22 cellular contexts compared by ENCODE assay signal in the genomic region with DNA sequence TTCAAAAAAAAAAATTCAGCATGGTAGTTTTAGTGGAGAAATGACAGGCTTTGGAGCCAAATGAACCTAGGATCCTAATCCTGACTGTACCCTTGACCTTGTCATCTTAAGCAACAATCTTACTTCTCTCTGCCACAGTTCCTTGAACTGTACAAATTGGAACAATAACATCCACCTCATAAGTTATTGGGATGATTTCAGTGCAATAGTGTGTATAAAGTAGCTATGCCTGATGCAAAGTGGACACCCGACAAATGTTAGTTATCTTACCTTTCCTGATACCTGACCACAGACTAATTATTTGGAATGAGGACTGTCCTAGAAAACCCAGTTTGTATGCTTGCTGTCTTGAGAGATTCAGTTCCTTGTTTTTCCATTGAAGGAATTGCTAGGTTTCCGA. TPM values are rescaled to one million over a fixed set of nuclear protein-coding genes. Genes with fewer than 3 reads are reported as not detected.
A peak's percentile ranks its signal among the peaks of the same experiment; 100 is the strongest.
DNase-seq lines count a peak whose midpoint lies in the region; ATAC-seq, FAIRE-seq and TF ChIP-seq lines count a peak whose summit lies in the region.
"Had no signal": no experiment of that assay in that cellular context is flagged by ENCODE, and none has a peak within 500 bp of the region (broad histone marks: within the 10 kb centered on the region; RNA-seq: fewer than 3 reads in every experiment).

No MANE protein-coding gene starts in this region.

- WGBS in HepG2 (ENCODE audit: low lambda C conversion rate) = 93% methylated on average over 2 of the region's 2 CpGs
- WGBS in right lobe of liver (ENCODE audit: insufficient coverage, low coverage, low lambda C conversion rate, missing lambda C conversion rate) = 83% methylated on average over 2 of the region's 2 CpGs
- 79% methylated on average over 2 of the region's 2 CpGs for WGBS in esophagus muscularis mucosa

- H3K4me1 Mint-ChIP-seq in neural crest cell = peaks cover 29% of the 10 kb centered on the region
- H3K4me1 Mint-ChIP-seq: CD4-positive, CD25-positive, alpha-beta regulatory T cell had no signal

- H3K27ac ChIP-seq in HepG2 (ENCODE audit: extremely low read length, insufficient read depth, low read length) (no peak overlapping the region), right lobe of liver (no peak overlapping the region), Panc1 (ENCODE audit: low read length) (peak overlapping the region; percentile 60), epithelial cell of prostate (peak overlapping the region; percentile 86), esophagus muscularis mucosa (replicated peaks in 1 of 4) (no peak overlapping the region)
- H3K27ac ChIP-seq: BLaER1, GM23248 had no signal

- H3K4me3 ChIP-seq in HepG2 (replicated peaks in 1 of 3; ENCODE audit: insufficient read depth in 1 of 3, low read depth in 2 of 3, low read length in 3 of 3) (no peak overlapping the region), right lobe of liver (no peak overlapping the region), Panc1 (ENCODE audit: low read depth in 2 of 2, low read length in 2 of 2) (no peak overlapping the region), esophagus muscularis mucosa (no peak overlapping the region)
- H3K4me3 ChIP-seq: BLaER1, GM23248 had no signal

- TF ChIP-seq RAD21 in HepG2 (CRISPR knock-in tag; IDR thresholded peaks at IDR 0.05) = no peak

- no peak for TF ChIP-seq POLR2A in HepG2 (IDR thresholded peaks at IDR 0.05; ENCODE audit: insufficient read depth in 1 of 2, low read depth in 2 of 2, low read length in 2 of 2)
- TF ChIP-seq POLR2A in right lobe of liver (IDR thresholded peaks at IDR 0.05) = no peak
- no peak for TF ChIP-seq POLR2A in esophagus muscularis mucosa (IDR thresholded peaks at IDR 0.05; ENCODE audit: low read depth)

- H3K36me3 ChIP-seq in HepG2 (replicated peaks in 1 of 2; ENCODE audit: control insufficient read depth in 1 of 2, insufficient read depth in 2 of 2, low read length in 2 of 2) (no peaks in the 10 kb centered on the region), right lobe of liver (no peaks in the 10 kb centered on the region), Panc1 (ENCODE audit: control insufficient read depth, insufficient read depth, low read length) (no peaks in the 10 kb centered on the region), esophagus muscularis mucosa (no peaks in the 10 kb centered on the region)
- H3K36me3 ChIP-seq: BLaER1 had no signal

- DNase-seq in HepG2 (ENCODE audit: low spot score) = no peak
- DNase-seq in right lobe of liver = no peak
- no peak for DNase-seq in Panc1 (ENCODE audit: low read depth, low spot score)
- no peak for DNase-seq in epithelial cell of prostate (ENCODE audit: low read depth, low spot score)
- DNase-seq in neural crest cell (ENCODE audit: low read depth, low spot score) = no peak
- no peak for DNase-seq in stimulated activated CD4-positive, alpha-beta T cell treated with anti-CD3 and anti-CD28 coated beads, Interleukin-15, amount 100 ng/mL, for 24 hours
- DNase-seq in Right ventricle myocardium inferior (ENCODE audit: missing footprints) = no peak
- no peak for DNase-seq in esophagus muscularis mucosa (ENCODE audit: extremely low spot score)
- DNase-seq: 8988T; Caco-2; CD4-positive, CD25-positive, alpha-beta regulatory T cell; CD8-positive, alpha-beta T cell; DMS153; DND-41; GM23248; HCEC 1CT had no signal

- H3K27me3 ChIP-seq in HepG2 (ENCODE audit: control insufficient read depth in 1 of 2, insufficient read depth in 2 of 2, low read length in 2 of 2) (no peaks in the 10 kb centered on the region), right lobe of liver (no peaks in the 10 kb centered on the region), Panc1 (ENCODE audit: control insufficient read depth, insufficient read depth, low read length) (no peaks in the 10 kb centered on the region), esophagus muscularis mucosa (no peaks in the 10 kb centered on the region)
- H3K27me3 ChIP-seq: BLaER1 had no signal

- POLR2A ChIA-PET in HepG2 (lab: Yijun Ruan, JAX) (interaction anchor here (1.3 to 4.1 kb wide), 5 partner anchors 10 to 44 kb away, joined by 4 to 39 read pairs (median 20); a partner anchor contains a TSS), Panc1 (lab: Charles Lee) (no interaction called here)

- CTCF ChIA-PET in HepG2 (lab: Yijun Ruan, JAX; ENCODE audit: low intra/inter-chr PET ratio, low total read pairs) (interaction anchor here (0.8 to 1.4 kb wide), 2 partner anchors 34 to 54 kb away, joined by 3 to 8 read pairs; no protein-coding TSS in a partner anchor), Panc1 (lab: Charles Lee) (no interaction called here)

- no peak overlapping the region for H3K9ac ChIP-seq in HepG2 (ENCODE audit: insufficient read depth, low read depth, low read length)
- H3K9ac ChIP-seq: BLaER1, GM23248 had no signal

- H3K27ac Mint-ChIP-seq in neural crest cell (ENCODE audit: unreplicated experiment) = peak overlapping the region; percentile 8
- H3K27ac Mint-ChIP-seq: CD4-positive, CD25-positive, alpha-beta regulatory T cell; CD8-positive, alpha-beta T cell had no signal

- no peaks in the 10 kb centered on the region for H3K9me3 Mint-ChIP-seq in neural crest cell
- H3K9me3 Mint-ChIP-seq: CD4-positive, CD25-positive, alpha-beta regulatory T cell; CD8-positive, alpha-beta T cell had no signal

- H3K4me3 Mint-ChIP-seq in neural crest cell = no peak overlapping the region
- H3K4me3 Mint-ChIP-seq: CD4-positive, CD25-positive, alpha-beta regulatory T cell; CD8-positive, alpha-beta T cell had no signal

- no peaks in the 10 kb centered on the region for H3K27me3 Mint-ChIP-seq in neural crest cell (ENCODE audit: low read depth)
- H3K27me3 Mint-ChIP-seq: CD4-positive, CD25-positive, alpha-beta regulatory T cell had no signal

- no peaks in the 10 kb centered on the region for H4K20me1 ChIP-seq in HepG2 (ENCODE audit: insufficient read depth, low read length)
- H4K20me1 ChIP-seq: BLaER1 had no signal

- FAIRE-seq in HepG2 (lab: Jason Lieb, UNC) = no peak
- FAIRE-seq: G401.6, GM19239, H1 had no signal

- no peak overlapping the region for H3K4me2 ChIP-seq in HepG2 (ENCODE audit: low read depth, low read length)
- H3K4me2 ChIP-seq: BLaER1 had no signal

- H3K4me1 ChIP-seq in HepG2 (ENCODE audit: insufficient read depth, low read length) = peaks cover 90% of the 10 kb centered on the region
- no peaks in the 10 kb centered on the region for H3K4me1 ChIP-seq in right lobe of liver
- H3K4me1 ChIP-seq in Panc1 (ENCODE audit: control insufficient read depth, insufficient read depth, low read length) = peaks cover 13% of the 10 kb centered on the region
- peaks cover 0 to 5% (median 1%) of the 10 kb centered on the region in 4 donors for H3K4me1 ChIP-seq in esophagus muscularis mucosa

- in situ Hi-C loops in HepG2 (cut with HindIII; ENCODE audit: extremely low pct_ligation_motif_present, low pct_unique_long_range_greater_than_20kb) = no loop called here
- in situ Hi-C loops in Panc1 (cut with HindIII; ENCODE audit: low pct_unique_long_range_greater_than_20kb, low sequenced_read_pairs) = no loop called here

- no peak for TF ChIP-seq EP300 in HepG2 (IDR thresholded peaks at IDR 0.05; ENCODE audit: low read depth in 2 of 2, low read length in 2 of 2)
- no peak for TF ChIP-seq EP300 in HepG2 (CRISPR knock-in tag; IDR thresholded peaks at IDR 0.05; ENCODE audit: borderline replicate concordance)
- no peak for TF ChIP-seq EP300 in esophagus muscularis mucosa (IDR thresholded peaks at IDR 0.05)

- H3K79me2 ChIP-seq in HepG2 (ENCODE audit: insufficient read depth, low read length) = no peaks in the 10 kb centered on the region

- H3K9me3 ChIP-seq in HepG2 (ENCODE audit: low read length) = no peaks in the 10 kb centered on the region
- H3K9me3 ChIP-seq in right lobe of liver = no peaks in the 10 kb centered on the region
- H3K9me3 ChIP-seq in Panc1 (ENCODE audit: control insufficient read depth, insufficient read depth, low read depth, low read length) = no peaks in the 10 kb centered on the region
- H3K9me3 ChIP-seq in esophagus muscularis mucosa = no peaks in the 10 kb centered on the region
- H3K9me3 ChIP-seq: BLaER1, Caco-2 had no signal

- intact Hi-C loops in HepG2 (cut with micrococcal nuclease; ENCODE audit: unreplicated experiment) = loop anchor here (1.0 kb wide), 1 partner anchor 8 kb away; no protein-coding TSS in a partner anchor
- intact Hi-C loops in right lobe of liver (cut with DNase I) = no loop called here
- intact Hi-C loops in Panc1 (cut with micrococcal nuclease; ENCODE audit: unreplicated experiment) = no loop called here
- intact Hi-C loops in Right ventricle myocardium inferior (cut with DNase I) = no loop called here
- intact Hi-C loops in esophagus muscularis mucosa (cut with DNase I) = no loop called here

- TF ChIP-seq CTCF in HepG2 (CRISPR knock-in tag; IDR thresholded peaks at IDR 0.05) (no peak), right lobe of liver (IDR thresholded peaks at IDR 0.05) (no peak), Panc1 (IDR thresholded peaks at IDR 0.05) (no peak), neural crest cell (conservative IDR thresholded peaks at IDR 0.05) (no peak), esophagus muscularis mucosa (IDR thresholded peaks at IDR 0.05) (no peak)

- H3K36me3 Mint-ChIP-seq in neural crest cell (ENCODE audit: low read depth) = no peaks in the 10 kb centered on the region
- H3K36me3 Mint-ChIP-seq: CD4-positive, CD25-positive, alpha-beta regulatory T cell had no signal

- BruUV-seq in HepG2 (replicated peaks; lab: Mats Ljungman, UMichigan) (TSS peak; percentile 25), Panc1 (replicated peaks; lab: Mats Ljungman, UMichigan) (no TSS peak)

- no peak overlapping the region for H2AFZ ChIP-seq in HepG2 (ENCODE audit: low read length)
- H2AFZ ChIP-seq: GM23248 had no signal

- ATAC-seq in HepG2 (no peak), right lobe of liver (no peak), Panc1 (no peak), Right ventricle myocardium inferior (no peak)
- ATAC-seq: CD8-positive, alpha-beta T cell had no signal

RNA-seq across cellular contexts. Expression of a gene that starts 44.2 kb away (rescaled TPM):
- 10.2 and 15.3 TPM in 2 replicates for total RNA-seq in HepG2 (2016; rRNA removed; fragmentation: Illumina TruSeq; extraction: Trizol)
- 3.7 TPM in 2 replicates for total RNA-seq in HepG2 (2016; cell fraction: cytosol; rRNA removed; fragmentation: Illumina TruSeq; extraction: Trizol; ENCODE audit: low read depth)
- 8.3 and 14.7 TPM in 2 replicates for total RNA-seq in HepG2 (2016; cell fraction: insoluble cytoplasmic fraction; rRNA removed; fragmentation: Illumina TruSeq; extraction: Trizol)
- 9.6 and 10.4 TPM in 2 replicates for total RNA-seq in HepG2 (2016; cell fraction: membrane; rRNA removed; fragmentation: Illumina TruSeq; extraction: Trizol)
- total RNA-seq in HepG2 (2016; cell fraction: nucleus; rRNA removed; fragmentation: Illumina TruSeq; extraction: Trizol) = 10.9 and 12.4 TPM in 2 replicates
- 2.8 and 3.0 TPM in 2 replicates for polyA plus RNA-seq in HepG2 (2011; rRNA removed)
- polyA plus RNA-seq in HepG2 (2011; cell fraction: cytosol; rRNA removed) = 1.9 and 3.7 TPM in 2 replicates
- polyA plus RNA-seq in HepG2 (2011; cell fraction: nucleus; rRNA removed) = 9.5 and 10.4 TPM in 2 replicates
- polyA plus RNA-seq in HepG2 (2012) = 1.0 and 1.6 TPM in 2 replicates
- polyA plus RNA-seq in HepG2 (2016; cell fraction: cytosol; fragmentation: Illumina TruSeq; extraction: Trizol; ENCODE audit: low read depth) = 2.8 and 3.6 TPM in 2 replicates
- 13.1 and 15.6 TPM in 2 replicates for polyA plus RNA-seq in HepG2 (2016; cell fraction: insoluble cytoplasmic fraction; fragmentation: Illumina TruSeq; extraction: Trizol; ENCODE audit: low read depth)
- polyA plus RNA-seq in HepG2 (2016; cell fraction: membrane; fragmentation: Illumina TruSeq; extraction: Trizol; ENCODE audit: low read depth) = 8.1 and 8.9 TPM in 2 replicates
- 26.2 and 30.9 TPM in 2 replicates for polyA plus RNA-seq in HepG2 (2016; cell fraction: nucleus; fragmentation: Illumina TruSeq; extraction: Trizol; ENCODE audit: insufficient read depth, low read depth)
- 3.0 and 6.9 TPM in 2 replicates for polyA minus RNA-seq in HepG2 (2011; rRNA and poly(A)+ RNA removed; ENCODE audit: low replicate concordance)
- polyA minus RNA-seq in HepG2 (2011; cell fraction: cytosol; rRNA and poly(A)+ RNA removed) = 1.5 and 2.4 TPM in 2 replicates
- polyA minus RNA-seq in HepG2 (2011; cell fraction: nucleus; rRNA and poly(A)+ RNA removed) = 4.9 and 5.3 TPM in 2 replicates
- total RNA-seq in right lobe of liver = 1 to 10 TPM; 1.9 to 4.4 (median 2.7) TPM
- 35.6 TPM for total RNA-seq in Panc1 (2021; ENCODE audit: unreplicated experiment)
- polyA plus RNA-seq in Panc1 (2012; ENCODE audit: insufficient read length) = 30.7 TPM
- 16.1 and 18.7 TPM in 2 replicates for total RNA-seq in neural crest cell
- total RNA-seq in Right ventricle myocardium inferior = 12.1 TPM
- 10 to 100 TPM; 17.9 to 42.6 (median 31.3) TPM for total RNA-seq in esophagus muscularis mucosa
- total RNA-seq: A673; CD4-positive, CD25-positive, alpha-beta regulatory T cell; CD8-positive, alpha-beta T cell; H1; H7 had no signal
- polyA plus RNA-seq: CD4-positive, CD25-positive, alpha-beta regulatory T cell; H1 had no signal

Comparison
In these comparisons a context has a peak if more than half of its experiments do, and no peak if none do; other contexts are left out.
1. H3K27ac ChIP-seq: peak in Panc1 (single experiment) and epithelial cell of prostate (single experiment); none in HepG2 (single experiment), right lobe of liver (0 of 3) and esophagus muscularis mucosa (0 of 4).